ENCODE assay signal across 17 cellular contexts in the genomic region with DNA sequence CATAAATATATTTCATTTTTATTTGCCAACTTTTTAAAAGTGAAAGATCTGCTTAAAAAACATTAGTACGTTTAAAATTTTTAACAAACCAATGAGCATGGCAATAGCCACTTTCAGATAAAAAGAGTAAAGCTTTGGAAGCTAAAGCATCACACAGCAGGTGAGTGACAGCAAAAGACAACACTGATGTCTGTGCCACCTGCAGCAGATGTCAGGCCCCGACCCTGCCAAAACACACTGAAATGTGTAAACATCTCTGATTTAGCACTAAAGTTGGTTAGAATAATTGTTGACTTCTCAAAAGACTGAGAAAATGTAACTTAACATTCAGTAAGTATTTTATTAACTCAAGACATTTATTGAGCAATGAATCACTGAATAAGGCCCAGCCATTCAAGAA.
"Had no signal": no experiment of that assay in that cellular context is flagged by ENCODE, and none has a peak within 500 bp of the region (broad histone marks: within the 10 kb centered on the region; RNA-seq: fewer than 3 reads in every experiment).

No MANE protein-coding gene starts in this region.

- H3K36me3 ChIP-seq: SJCRH30 had no signal

- H3K27ac ChIP-seq: SJCRH30 had no signal

- DNase-seq: KBM-7, MV-4-11, NCI-H1048, NCI-H1105, NCI-H1436 treated with DMSO at 0.1 percent for 48 hours, NCI-H1694, NCI-H187 treated with DMSO at 0.1 percent for 48 hours, NCI-H2107, NCI-H2171, NCI-H226, NCI-H524, NCI-H526 treated with DMSO at 0.1 percent for 48 hours, NCI-H82, Right ventricle myocardium superior, RPMI8226, SJCRH30 had no signal

- H3K27me3 ChIP-seq: SJCRH30 had no signal

- ATAC-seq: SK-N-SH treated with all-trans-retinoic acid at 6 μM for 48 hours had no signal

- H3K4me3 ChIP-seq: SJCRH30 had no signal
